18 cellular contexts compared by ENCODE assay signal in genomic region chr12:67774983-67775587, GRCh38.
"Had no signal": no experiment of that assay in that cellular context is flagged by ENCODE, and none has a peak within 500 bp of the region (broad histone marks: within the 10 kb centered on the region; RNA-seq: fewer than 3 reads in every experiment).

No MANE protein-coding gene starts in this region.

- H3K9me3 Mint-ChIP-seq: activated naive CD8-positive, alpha-beta T cell treated with anti-CD3 and anti-CD28 coated beads, Interleukin-2, amount 10 ng/mL, durations not matched to agents 7 days and 5 days; activated T-cell treated with anti-CD3 and anti-CD28 coated beads, Interleukin-2, amount 50 U/mL, for 4 hours; stimulated activated memory B cell treated with anti-CD40 and anti-IgM and Interleukin-4, amounts not matched to agents 10 μg/mL and 1 μg/mL and 100 μg/mL, for 72 hours had no signal

- H3K4me3 Mint-ChIP-seq: activated CD8-positive, alpha-beta memory T cell treated with anti-CD3 and anti-CD28 coated beads, Interleukin-2, amount 10 ng/mL, durations not matched to agents 7 days and 5 days; activated naive CD8-positive, alpha-beta T cell treated with anti-CD3 and anti-CD28 coated beads, Interleukin-2, amount 10 ng/mL, durations not matched to agents 7 days and 5 days; activated T-cell treated with anti-CD3 and anti-CD28 coated beads, Interleukin-2, amount 50 U/mL, for 4 hours; mesothelial cell of epicardium; stimulated activated memory B cell treated with anti-CD40 and anti-IgM and Interleukin-4, amounts not matched to agents 10 μg/mL and 1 μg/mL and 100 μg/mL, for 72 hours had no signal

- H3K4me3 ChIP-seq: breast epithelium, dorsolateral prefrontal cortex, esophagus muscularis mucosa, right atrium auricular region, tibial artery had no signal

- H3K27me3 ChIP-seq: breast epithelium, dorsolateral prefrontal cortex, esophagus muscularis mucosa, right atrium auricular region, tibial artery had no signal

- H3K36me3 ChIP-seq: breast epithelium, esophagus muscularis mucosa, right atrium auricular region, tibial artery had no signal

- DNase-seq: activated CD4-positive, alpha-beta T cell treated with anti-CD3 and anti-CD28 coated beads, Interleukin-2, amount 50 U/mL, for 48 hours; activated CD4-positive, CD25-positive, alpha-beta regulatory T cell treated with anti-CD3 and anti-CD28 coated beads, Interleukin-2, amount 50 U/mL, for 72 hours; activated CD8-positive, alpha-beta memory T cell treated with anti-CD3 and anti-CD28 coated beads, Interleukin-2, amount 10 ng/mL, durations not matched to agents 7 days and 5 days; activated gamma-delta T cell; activated naive CD8-positive, alpha-beta T cell treated with anti-CD3 and anti-CD28 coated beads, Interleukin-2, amount 10 ng/mL, durations not matched to agents 7 days and 5 days; activated T-cell treated with anti-CD3 and anti-CD28 coated beads, Interleukin-2, amount 50 U/mL, for 4 hours; anterior cingulate cortex; dorsolateral prefrontal cortex; head of caudate nucleus; stimulated activated CD4-positive, alpha-beta T cell treated with anti-CD3 and anti-CD28 coated beads, Interleukin-1b, Interleukin-23, amount 100 ng/mL, for 48 hours; SW 1271; tibial artery had no signal

- H2AFZ ChIP-seq: parathyroid adenoma had no signal

- H3K27ac ChIP-seq: breast epithelium, dorsolateral prefrontal cortex, parathyroid adenoma had no signal

- H3K79me2 ChIP-seq: parathyroid adenoma had no signal

- ATAC-seq: activated CD8-positive, alpha-beta memory T cell treated with anti-CD3 and anti-CD28 coated beads, Interleukin-2, amount 10 ng/mL, durations not matched to agents 7 days and 5 days; activated T-cell treated with anti-CD3 and anti-CD28 coated beads, Interleukin-2, amount 50 U/mL, for 4 hours; stimulated activated memory B cell treated with anti-CD40 and anti-IgM and Interleukin-4, amounts not matched to agents 10 μg/mL and 1 μg/mL and 100 μg/mL, for 72 hours had no signal

- H3K9me3 ChIP-seq: breast epithelium, esophagus muscularis mucosa, right atrium auricular region, tibial artery had no signal

- H3K27ac Mint-ChIP-seq: activated CD8-positive, alpha-beta memory T cell treated with anti-CD3 and anti-CD28 coated beads, Interleukin-2, amount 10 ng/mL, durations not matched to agents 7 days and 5 days; activated naive CD8-positive, alpha-beta T cell treated with anti-CD3 and anti-CD28 coated beads, Interleukin-2, amount 10 ng/mL, durations not matched to agents 7 days and 5 days; mesothelial cell of epicardium; stimulated activated memory B cell treated with anti-CD40 and anti-IgM and Interleukin-4, amounts not matched to agents 10 μg/mL and 1 μg/mL and 100 μg/mL, for 72 hours had no signal

- H3K36me3 Mint-ChIP-seq: activated CD8-positive, alpha-beta memory T cell treated with anti-CD3 and anti-CD28 coated beads, Interleukin-2, amount 10 ng/mL, durations not matched to agents 7 days and 5 days; activated naive CD8-positive, alpha-beta T cell treated with anti-CD3 and anti-CD28 coated beads, Interleukin-2, amount 10 ng/mL, durations not matched to agents 7 days and 5 days; mesothelial cell of epicardium; stimulated activated memory B cell treated with anti-CD40 and anti-IgM and Interleukin-4, amounts not matched to agents 10 μg/mL and 1 μg/mL and 100 μg/mL, for 72 hours had no signal

- H3K27me3 Mint-ChIP-seq: activated CD8-positive, alpha-beta memory T cell treated with anti-CD3 and anti-CD28 coated beads, Interleukin-2, amount 10 ng/mL, durations not matched to agents 7 days and 5 days; activated naive CD8-positive, alpha-beta T cell treated with anti-CD3 and anti-CD28 coated beads, Interleukin-2, amount 10 ng/mL, durations not matched to agents 7 days and 5 days; stimulated activated memory B cell treated with anti-CD40 and anti-IgM and Interleukin-4, amounts not matched to agents 10 μg/mL and 1 μg/mL and 100 μg/mL, for 72 hours had no signal

- H3K4me1 ChIP-seq: breast epithelium had no signal

- H3K4me1 Mint-ChIP-seq: activated CD8-positive, alpha-beta memory T cell treated with anti-CD3 and anti-CD28 coated beads, Interleukin-2, amount 10 ng/mL, durations not matched to agents 7 days and 5 days; activated naive CD8-positive, alpha-beta T cell treated with anti-CD3 and anti-CD28 coated beads, Interleukin-2, amount 10 ng/mL, durations not matched to agents 7 days and 5 days had no signal
